In the genomic region with DNA sequence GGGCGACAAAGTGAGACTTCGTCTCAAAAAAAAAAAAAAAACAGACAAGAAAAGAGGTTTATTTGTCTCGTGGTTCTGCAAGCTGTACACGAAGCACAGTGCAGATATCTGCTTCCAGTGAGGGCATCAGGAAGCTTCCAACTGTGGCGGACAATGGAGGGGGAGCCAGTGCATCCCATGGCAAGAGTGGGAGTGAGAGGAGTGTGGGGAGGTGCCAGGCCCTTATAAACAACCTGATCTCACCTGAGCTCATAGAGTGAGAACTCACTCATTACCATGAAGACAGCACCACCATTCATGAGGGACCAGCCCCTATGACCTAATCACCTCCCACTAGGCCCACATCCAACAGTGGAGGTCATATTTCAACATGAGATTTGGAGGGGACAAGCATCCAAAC, we compare ENCODE assay signal across 28 cellular contexts. TPM values are rescaled to one million over a fixed set of nuclear protein-coding genes. Genes with fewer than 3 reads are reported as not detected.
"Had no signal": no experiment of that assay in that cellular context is flagged by ENCODE, and none has a peak within 500 bp of the region (broad histone marks: within the 10 kb centered on the region; RNA-seq: fewer than 3 reads in every experiment).

No MANE protein-coding gene starts in this region.

- H3K9me3 Mint-ChIP-seq: dendritic cell treated with granulocyte-macrophage colony-stimulating factor and Interleukin-4, amounts not matched to agents 40 ng/mL and 50 ng/mL, for 4 days; immature natural killer cell had no signal

- H2AFZ ChIP-seq: hepatocyte had no signal

- H3K36me3 ChIP-seq: colonic mucosa, esophagus squamous epithelium, gastroesophageal sphincter, heart left ventricle, lower lobe of right lung had no signal

- H3K9me3 ChIP-seq: colonic mucosa, esophagus squamous epithelium, gastroesophageal sphincter, heart left ventricle, lower lobe of right lung, mucosa of descending colon had no signal

- H3K36me3 Mint-ChIP-seq: mesothelial cell of epicardium, naive B cell had no signal

- ATAC-seq: effector memory CD8-positive, alpha-beta T cell; esophagus mucosa; gastroesophageal sphincter; left colon; left lobe of liver; left ventricle myocardium superior; lower lobe of right lung; mucosa of descending colon had no signal

- H3K27ac Mint-ChIP-seq: dendritic cell treated with granulocyte-macrophage colony-stimulating factor and Interleukin-4, amounts not matched to agents 40 ng/mL and 50 ng/mL, for 4 days; effector memory CD8-positive, alpha-beta T cell; endodermal cell; immature natural killer cell; mesothelial cell of epicardium; naive B cell had no signal

- H3K4me2 ChIP-seq: hepatocyte had no signal

- H3K27me3 ChIP-seq: colonic mucosa, esophagus squamous epithelium, gastroesophageal sphincter, heart left ventricle, hepatocyte had no signal

- H3K4me1 ChIP-seq: colonic mucosa, esophagus squamous epithelium, lower lobe of right lung had no signal

- H3K79me2 ChIP-seq: hepatocyte had no signal

- H3K4me1 Mint-ChIP-seq: immature natural killer cell, naive B cell had no signal

- DNase-seq: colonic mucosa; cortex of kidney; effector CD8-positive, alpha-beta T cell; effector memory CD8-positive, alpha-beta T cell; endodermal cell; erythroblast; esophagus squamous epithelium; foreskin fibroblast; foreskin melanocyte; heart left ventricle; hypothalamus; immature natural killer cell; islet precursor cell; kidney; kidney glomerular epithelial cell; left colon; left ventricle myocardium superior; lower lobe of right lung; mesenchymal stem cell; mucosa of descending colon; naive B cell had no signal

- H3K4me3 ChIP-seq: colonic mucosa, esophagus squamous epithelium, gastroesophageal sphincter, heart left ventricle, hepatocyte, lower lobe of right lung, mucosa of descending colon had no signal

- H3K27ac ChIP-seq: colonic mucosa, epithelial cell of prostate, esophagus squamous epithelium, gastroesophageal sphincter, hepatocyte, lower lobe of right lung had no signal

- H3K4me3 Mint-ChIP-seq: dendritic cell treated with granulocyte-macrophage colony-stimulating factor and Interleukin-4, amounts not matched to agents 40 ng/mL and 50 ng/mL, for 4 days; effector memory CD8-positive, alpha-beta T cell; endodermal cell; immature natural killer cell; mesothelial cell of epicardium; naive B cell had no signal

RNA-seq across cellular contexts. Expression of gene RBM24, which starts 19.5 kb away (rescaled TPM):
- polyA plus RNA-seq: immature natural killer cell had no signal
